11 cellular contexts compared by ENCODE assay signal in genomic region chr2:192197387-192197786, GRCh38. TPM values are rescaled to one million over a fixed set of nuclear protein-coding genes. Genes with fewer than 3 reads are reported as not detected.
DNase-seq lines count a peak whose midpoint lies in the region; ATAC-seq and TF ChIP-seq lines count a peak whose summit lies in the region.
"Had no signal": no experiment of that assay in that cellular context is flagged by ENCODE, and none has a peak within 500 bp of the region (broad histone marks: within the 10 kb centered on the region; RNA-seq: fewer than 3 reads in every experiment).

No MANE protein-coding gene starts in this region.

- DNase-seq in H4 (ENCODE audit: low spot score) (peak; percentile 14), NCI-H69 (lab: John Stamatoyannopoulos, UW) (peak; percentile 8), dermis blood vessel endothelial cell (peak; percentile 20), osteocyte (ENCODE audit: extremely low spot score, unreplicated experiment) (no peak), SKM-1 treated with dmso at 0.1 percent for 144 hours (lab: John Stamatoyannopoulos, UW; ENCODE audit: unreplicated experiment) (no peak)
- DNase-seq: colonic mucosa, GDM1, naive B cell, T-helper 2 cell had no signal

- no peak for TF ChIP-seq EP300 in gastroesophageal sphincter (IDR thresholded peaks at IDR 0.05)

- peaks cover 84% of the 10 kb centered on the region for H3K27me3 ChIP-seq in gastroesophageal sphincter

- peak overlapping the region; percentile 33 for H3K4me3 Mint-ChIP-seq in osteocyte (ENCODE audit: unreplicated experiment)

- no peak for TF ChIP-seq POLR2A in gastroesophageal sphincter (IDR thresholded peaks at IDR 0.05)

- ATAC-seq in gastroesophageal sphincter (no peak), HG03460 (IDR thresholded peaks at IDR 0.05; ENCODE audit: unreplicated experiment) (no peak)

- no peaks in the 10 kb centered on the region for H3K36me3 ChIP-seq in gastroesophageal sphincter
- H3K36me3 ChIP-seq: colonic mucosa had no signal

- TF ChIP-seq CTCF in osteocyte (IDR thresholded peaks at IDR 0.05) (peak; percentile 72), gastroesophageal sphincter (IDR thresholded peaks at IDR 0.05) (no peak)

- no peaks in the 10 kb centered on the region for H3K9me3 Mint-ChIP-seq in osteocyte (ENCODE audit: unreplicated experiment)
- H3K9me3 Mint-ChIP-seq: naive B cell had no signal

- H3K36me3 Mint-ChIP-seq in osteocyte (ENCODE audit: unreplicated experiment): no peaks in the 10 kb centered on the region

- no peak overlapping the region for H3K27ac ChIP-seq in gastroesophageal sphincter
- H3K27ac ChIP-seq: colonic mucosa had no signal

- H3K27ac Mint-ChIP-seq in osteocyte (ENCODE audit: unreplicated experiment): no peak overlapping the region
- H3K27ac Mint-ChIP-seq: naive B cell had no signal

- peaks cover 0 to 36% (median 25%) of the 10 kb centered on the region in 3 donors for H3K4me1 ChIP-seq in gastroesophageal sphincter

- WGBS in gastroesophageal sphincter (ENCODE audit: low coverage in 1 of 2), 2 donors: 82 to 90% methylated on average over 2 of the region's 2 CpGs

- H3K9me3 ChIP-seq in gastroesophageal sphincter: no peaks in the 10 kb centered on the region
- H3K9me3 ChIP-seq: colonic mucosa had no signal

- no peaks in the 10 kb centered on the region for H3K27me3 Mint-ChIP-seq in osteocyte (ENCODE audit: unreplicated experiment)

- H3K4me3 ChIP-seq in gastroesophageal sphincter: no peak overlapping the region
- H3K4me3 ChIP-seq: colonic mucosa had no signal

- peaks cover 24% of the 10 kb centered on the region for H3K4me1 Mint-ChIP-seq in osteocyte (ENCODE audit: unreplicated experiment)

RNA-seq across cellular contexts. Expression of gene TMEFF2, which starts 2.7 kb away (rescaled TPM):
- total RNA-seq in H4 (2014; rRNA removed; shearing (Covaris generic)): 5.0 TPM in 2 replicates
- total RNA-seq in dermis blood vessel endothelial cell (0.05 TPM in 1 of 2 replicates, not detected in the other), osteocyte (46.8 and 51.2 TPM in 2 replicates), gastroesophageal sphincter (1 to 10 TPM in 2 of 4 donors, under 1 TPM in 2; 0.42 to 3.0 (median 0.83) TPM)

Comparison
In these comparisons a context has a peak if more than half of its experiments do, and no peak if none do; other contexts are left out.
1. DNase-seq: peak in H4 (single experiment), NCI-H69 (single experiment) and dermis blood vessel endothelial cell (single experiment); none in osteocyte (single experiment) and SKM-1 treated with dmso at 0.1 percent for 144 hours (single experiment).